17 cellular contexts compared by ENCODE assay signal in the genomic region with DNA sequence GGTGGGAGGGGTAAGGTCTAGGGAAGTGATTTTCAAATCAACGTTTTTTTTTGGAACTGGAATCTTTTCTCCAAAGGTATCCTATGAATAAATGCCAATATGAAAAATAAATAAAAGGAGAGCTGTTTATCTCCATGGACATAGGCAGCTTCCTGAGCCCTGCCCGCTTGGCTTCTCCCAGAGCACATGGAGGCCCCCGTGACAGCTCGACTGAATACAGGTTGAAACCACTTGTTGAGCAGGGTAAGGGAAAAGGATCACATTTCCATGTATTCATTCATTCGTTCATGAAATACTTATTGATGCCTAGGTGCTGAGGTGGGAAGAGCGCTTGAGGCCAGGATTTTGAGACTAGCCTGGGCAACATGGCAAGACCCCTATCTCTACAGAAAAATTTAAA.
"Had no signal": no experiment of that assay in that cellular context is flagged by ENCODE, and none has a peak within 500 bp of the region (broad histone marks: within the 10 kb centered on the region; RNA-seq: fewer than 3 reads in every experiment).

No MANE protein-coding gene starts in this region.

- H3K9me3 ChIP-seq: ovary, right atrium auricular region had no signal

- H3K36me3 Mint-ChIP-seq: naive thymus-derived CD4-positive, alpha-beta T cell had no signal

- H3K4me1 ChIP-seq: right atrium auricular region had no signal

- H3K9me3 Mint-ChIP-seq: dendritic cell treated with granulocyte-macrophage colony-stimulating factor and Interleukin-4, amounts not matched to agents 40 ng/mL and 50 ng/mL, for 4 days; effector memory CD8-positive, alpha-beta T cell; naive thymus-derived CD4-positive, alpha-beta T cell had no signal

- H3K27ac Mint-ChIP-seq: dendritic cell treated with granulocyte-macrophage colony-stimulating factor and Interleukin-4, amounts not matched to agents 40 ng/mL and 50 ng/mL, for 4 days; effector memory CD8-positive, alpha-beta T cell had no signal

- H3K4me3 Mint-ChIP-seq: dendritic cell treated with granulocyte-macrophage colony-stimulating factor and Interleukin-4, amounts not matched to agents 40 ng/mL and 50 ng/mL, for 4 days; effector memory CD8-positive, alpha-beta T cell; naive thymus-derived CD4-positive, alpha-beta T cell had no signal

- ATAC-seq: effector memory CD8-positive, alpha-beta T cell; left colon; left ventricle myocardium superior; naive thymus-derived CD4-positive, alpha-beta T cell had no signal

- H3K27ac ChIP-seq: ovary, right atrium auricular region had no signal

- H3K36me3 ChIP-seq: ovary, right atrium auricular region had no signal

- H3K27me3 ChIP-seq: ovary, right atrium auricular region had no signal

- H3K4me3 ChIP-seq: lung, ovary, right atrium auricular region had no signal

- H3K27me3 Mint-ChIP-seq: dendritic cell treated with granulocyte-macrophage colony-stimulating factor and Interleukin-4, amounts not matched to agents 40 ng/mL and 50 ng/mL, for 4 days had no signal

- DNase-seq: effector memory CD8-positive, alpha-beta T cell; erythroblast; foreskin melanocyte; head of caudate nucleus; hippocampal formation; left colon; left ventricle myocardium superior; mesendoderm; naive thymus-derived CD4-positive, alpha-beta T cell; ovary; small intestine; stimulated activated CD4-positive, alpha-beta T cell treated with anti-CD3 and anti-CD28 coated beads, Interleukin-2, amount 100 ng/mL, for 48 hours; stimulated activated naive CD4-positive, alpha-beta T cell treated with Interleukin-2 at 50 U/mL for 16 hours; trophoblast cell had no signal
